ENCODE assay signal across 23 cellular contexts in genomic region chr2:212421571-212422334, GRCh38.
A peak's percentile ranks its signal among the peaks of the same experiment; 100 is the strongest.
DNase-seq lines count a peak whose midpoint lies in the region; ATAC-seq and TF ChIP-seq lines count a peak whose summit lies in the region.
"Had no signal": no experiment of that assay in that cellular context is flagged by ENCODE, and none has a peak within 500 bp of the region (broad histone marks: within the 10 kb centered on the region; RNA-seq: fewer than 3 reads in every experiment).

No MANE protein-coding gene starts in this region.

- no peak overlapping the region for H3K27ac ChIP-seq in uterus
- H3K27ac ChIP-seq: neutrophil, spleen, WERI-Rb-1 had no signal

- intact Hi-C loops in uterus (cut with DNase I; ENCODE audit: low total_unique reads): no loop called here

- H3K4me3 ChIP-seq in foreskin fibroblast (ENCODE audit: low read depth in 1 of 2, low read length in 2 of 2): no peak overlapping the region
- H3K4me3 ChIP-seq in uterus: no peak overlapping the region
- H3K4me3 ChIP-seq: GM12878, spleen had no signal

- TF ChIP-seq CTCF in foreskin fibroblast (IDR thresholded peaks at IDR 0.05; ENCODE audit: low read depth, low read length) (no peak), uterus (IDR thresholded peaks at IDR 0.05) (no peak)

- no peaks in the 10 kb centered on the region for H3K4me1 ChIP-seq in uterus
- H3K4me1 ChIP-seq: spleen had no signal

- no peaks in the 10 kb centered on the region for H3K36me3 ChIP-seq in uterus
- H3K36me3 ChIP-seq: neutrophil, spleen, WERI-Rb-1 had no signal

- DNase-seq in A172 (ENCODE audit: low spot score) (peak; percentile 8), GM04504 (ENCODE audit: low read depth) (peak; percentile 85), amniotic epithelial cell (ENCODE audit: low read depth) (peak; percentile 92), foreskin fibroblast (peak; percentile 61), uterus (no peak), germinal center (ENCODE audit: low spot score) (no peak)
- DNase-seq in activated CD4-positive, alpha-beta T cell treated with anti-CD3 and anti-CD28 coated beads, Interleukin-2, amount 50 U/mL, for 4 hours: no peak
- DNase-seq: 8988T; activated CD4-positive, alpha-beta T cell treated with anti-CD3 and anti-CD28 coated beads, Interleukin-2, amount 50 U/mL, for 1 hour; activated CD8-positive, alpha-beta memory T cell treated with anti-CD3 and anti-CD28 coated beads, Interleukin-2, amount 50 U/mL, for 4 hours; activated gamma-delta T cell treated with Interleukin-2 at 50 U/mL for 16 hours; erythroblast; head of caudate nucleus; Kasumi-1; NCI-H1105; NCI-H2029 treated with DMSO at 0.1 percent for 48 hours; NCI-H524; spleen; stimulated activated CD4-positive, alpha-beta T cell treated with anti-CD3 and anti-CD28 coated beads, Interleukin-4, amount 100 ng/mL, for 24 hours; WERI-Rb-1 had no signal

- no peak for ATAC-seq in HG03460 (IDR thresholded peaks at IDR 0.05; ENCODE audit: unreplicated experiment)
- ATAC-seq: GM12878 had no signal

- H3K27me3 ChIP-seq in uterus: peaks cover 0 to 8% of the 10 kb centered on the region in 2 donors
- H3K27me3 ChIP-seq: neutrophil, spleen had no signal

- H3K9me3 ChIP-seq in uterus: no peaks in the 10 kb centered on the region
- H3K9me3 ChIP-seq: neutrophil had no signal

- TF ChIP-seq POLR2A in uterus (IDR thresholded peaks at IDR 0.05): no peak

Comparison
In these comparisons a context has a peak if more than half of its experiments do, and no peak if none do; other contexts are left out.
1. DNase-seq: peak in A172 (single experiment), GM04504 (single experiment), amniotic epithelial cell (single experiment) and foreskin fibroblast (2 of 2); none in uterus (0 of 2), activated CD4-positive, alpha-beta T cell treated with anti-CD3 and anti-CD28 coated beads, Interleukin-2, amount 50 U/mL, for 4 hours (0 of 2) and germinal center (single experiment).